13 cellular contexts compared by ENCODE assay signal in the genomic region with DNA sequence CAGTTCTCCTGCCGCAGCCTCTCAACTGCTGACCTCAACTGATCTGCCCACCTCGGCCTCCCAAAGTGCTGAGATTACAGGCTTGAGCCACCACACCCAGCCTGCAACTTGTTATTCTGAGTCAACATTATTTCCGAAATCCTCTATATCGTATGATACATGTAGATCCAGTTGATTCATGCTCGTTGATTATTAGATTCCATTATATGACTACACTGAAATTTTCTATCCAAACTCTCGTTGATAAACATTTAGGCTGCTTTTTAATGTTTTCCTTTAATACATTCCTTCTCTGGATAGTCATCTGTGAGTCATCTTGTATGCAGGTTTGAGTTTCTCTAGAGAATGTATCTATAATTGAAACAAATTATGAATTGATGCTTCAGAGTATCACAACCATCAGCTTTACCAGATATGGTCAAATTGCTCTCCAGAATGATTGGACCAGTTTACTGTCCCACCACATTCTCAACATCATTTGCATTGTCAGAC. TPM values are rescaled to one million over a fixed set of nuclear protein-coding genes. Genes with fewer than 3 reads are reported as not detected.
DNase-seq lines count a peak whose midpoint lies in the region; ATAC-seq, FAIRE-seq and TF ChIP-seq lines count a peak whose summit lies in the region.
"Had no signal": no experiment of that assay in that cellular context is flagged by ENCODE, and none has a peak within 500 bp of the region (broad histone marks: within the 10 kb centered on the region; RNA-seq: fewer than 3 reads in every experiment).

No MANE protein-coding gene starts in this region.

- H3K27me3 ChIP-seq in CD8-positive, alpha-beta memory T cell (ENCODE audit: insufficient read depth, low read length, poor library complexity, severe bottlenecking): no peaks in the 10 kb centered on the region
- H3K27me3 ChIP-seq in Panc1 (ENCODE audit: control insufficient read depth, insufficient read depth, low read length): no peaks in the 10 kb centered on the region
- H3K27me3 ChIP-seq in dorsolateral prefrontal cortex: no peaks in the 10 kb centered on the region
- H3K27me3 ChIP-seq: sigmoid colon had no signal

- H3K4me3 ChIP-seq in CD8-positive, alpha-beta memory T cell (ENCODE audit: low read length): no peak overlapping the region
- H3K4me3 ChIP-seq in Panc1 (ENCODE audit: low read depth in 2 of 2, low read length in 2 of 2) (peak overlapping the region; percentile 4 to 13; a peak in 1 of 4 replicates), dorsolateral prefrontal cortex (no peak overlapping the region)
- H3K4me3 ChIP-seq: lower lobe of right lung, sigmoid colon had no signal

- no peaks in the 10 kb centered on the region for H3K9me3 ChIP-seq in CD8-positive, alpha-beta memory T cell (ENCODE audit: low read length)
- H3K9me3 ChIP-seq in Panc1 (ENCODE audit: control insufficient read depth, insufficient read depth, low read depth, low read length): no peaks in the 10 kb centered on the region
- H3K9me3 ChIP-seq: lower lobe of right lung, sigmoid colon had no signal

- H3K27me3 Mint-ChIP-seq in CD8-positive, alpha-beta memory T cell: no peaks in the 10 kb centered on the region
- H3K27me3 Mint-ChIP-seq in neural crest cell (ENCODE audit: low read depth): no peaks in the 10 kb centered on the region
- H3K27me3 Mint-ChIP-seq: activated naive CD8-positive, alpha-beta T cell treated with anti-CD3 and anti-CD28 coated beads, Interleukin-2, amount 50 U/mL, for 24 hours had no signal

- BruUV-seq in Panc1 (replicated peaks; lab: Mats Ljungman, UMichigan): no TSS peak

- H3K27ac ChIP-seq in CD8-positive, alpha-beta memory T cell (ENCODE audit: low read depth, low read length): no peak overlapping the region
- H3K27ac ChIP-seq in Panc1 (ENCODE audit: low read length): peak overlapping the region; percentile 40
- H3K27ac ChIP-seq in dorsolateral prefrontal cortex: no peak overlapping the region
- H3K27ac ChIP-seq: lower lobe of right lung had no signal

- in situ Hi-C loops in Panc1 (cut with HindIII; ENCODE audit: low pct_unique_long_range_greater_than_20kb, low sequenced_read_pairs): no loop called here

- no peak for DNase-seq in CD8-positive, alpha-beta memory T cell
- peak; percentile 69 for DNase-seq in Panc1 (ENCODE audit: low read depth, low spot score)
- DNase-seq in dermis blood vessel endothelial cell: peak; percentile 73
- DNase-seq in neural crest cell (ENCODE audit: low read depth, low spot score): no peak
- DNase-seq in dorsolateral prefrontal cortex: no peak
- no peak for DNase-seq in GM19239 (ENCODE audit: insufficient read length, low spot score)
- no peak for DNase-seq in left ventricle myocardium superior
- DNase-seq: activated CD4-positive, alpha-beta T cell treated with anti-CD3 and anti-CD28 coated beads, Interleukin-2, amount 50 U/mL, for 4 hours; activated naive CD8-positive, alpha-beta T cell treated with anti-CD3 and anti-CD28 coated beads, Interleukin-2, amount 50 U/mL, for 24 hours; DMS153; lower lobe of right lung; sigmoid colon had no signal

- ATAC-seq in Panc1 (peak; percentile 40; the same call in 1 of the 2 replicates), GM19397 (IDR thresholded peaks at IDR 0.05; ENCODE audit: unreplicated experiment) (no peak), left ventricle myocardium superior (no peak)
- ATAC-seq: activated naive CD8-positive, alpha-beta T cell treated with anti-CD3 and anti-CD28 coated beads, Interleukin-2, amount 50 U/mL, for 24 hours; lower lobe of right lung had no signal

- peaks cover 9 to 53% (median 20%) of the 10 kb centered on the region in 3 donors for H3K36me3 Mint-ChIP-seq in CD8-positive, alpha-beta memory T cell
- peaks cover 24% of the 10 kb centered on the region for H3K36me3 Mint-ChIP-seq in neural crest cell (ENCODE audit: low read depth)

- POLR2A ChIA-PET in CD8-positive, alpha-beta memory T cell (lab: Charles Lee): no interaction called here
- POLR2A ChIA-PET in Panc1 (lab: Charles Lee): interaction anchor here (0.6 kb wide), 1 partner anchor 16 kb away, joined by 3 read pairs; no protein-coding TSS in a partner anchor

- CTCF ChIA-PET in CD8-positive, alpha-beta memory T cell (lab: Charles Lee): no interaction called here
- CTCF ChIA-PET in Panc1 (lab: Charles Lee): interaction anchor here (0.6 kb wide), 2 partner anchors 40 to 49 kb away, joined by 3 to 5 read pairs; no protein-coding TSS in a partner anchor

- peaks cover 65 to 82% (median 81%) of the 10 kb centered on the region in 3 donors for H3K4me1 Mint-ChIP-seq in CD8-positive, alpha-beta memory T cell
- H3K4me1 Mint-ChIP-seq in neural crest cell: peaks cover 29% of the 10 kb centered on the region

- FAIRE-seq in GM19239 (lab: Jason Lieb, UNC): no peak

- H3K4me1 ChIP-seq in CD8-positive, alpha-beta memory T cell (ENCODE audit: insufficient read depth, low read length): peaks cover 17% of the 10 kb centered on the region
- H3K4me1 ChIP-seq in Panc1 (ENCODE audit: control insufficient read depth, insufficient read depth, low read length): peaks cover 28% of the 10 kb centered on the region

- intact Hi-C loops in Panc1 (cut with micrococcal nuclease; ENCODE audit: unreplicated experiment): no loop called here
- intact Hi-C loops in dorsolateral prefrontal cortex (cut with DNase I): loop anchor here (10.0 kb wide), 2 partner anchors 74 to 96 kb away; a partner anchor contains a TSS
- intact Hi-C loops in left ventricle myocardium superior (cut with micrococcal nuclease): no loop called here

- peak overlapping the region in 6 of 7 donors; percentile 20 to 45 (median 29) for H3K4me3 Mint-ChIP-seq in CD8-positive, alpha-beta memory T cell
- peak overlapping the region; percentile 55 for H3K4me3 Mint-ChIP-seq in neural crest cell
- H3K4me3 Mint-ChIP-seq: activated naive CD8-positive, alpha-beta T cell treated with anti-CD3 and anti-CD28 coated beads, Interleukin-2, amount 50 U/mL, for 24 hours had no signal

- TF ChIP-seq CTCF in Panc1 (IDR thresholded peaks at IDR 0.05) (no peak), neural crest cell (conservative IDR thresholded peaks at IDR 0.05) (no peak), dorsolateral prefrontal cortex (IDR thresholded peaks at IDR 0.05 in 54 of 56, conservative IDR thresholded peaks at IDR 0.05 in 2 of 56; ENCODE audit: low read depth in 1 of 56, partially characterized antibody in 56 of 56) (no peak)

- no peaks in the 10 kb centered on the region for H3K9me3 Mint-ChIP-seq in CD8-positive, alpha-beta memory T cell
- peaks cover 3% of the 10 kb centered on the region for H3K9me3 Mint-ChIP-seq in neural crest cell
- H3K9me3 Mint-ChIP-seq: activated naive CD8-positive, alpha-beta T cell treated with anti-CD3 and anti-CD28 coated beads, Interleukin-2, amount 50 U/mL, for 24 hours had no signal

- peak overlapping the region in 1 of 8 donors; percentile 17 for H3K27ac Mint-ChIP-seq in CD8-positive, alpha-beta memory T cell
- H3K27ac Mint-ChIP-seq in neural crest cell (ENCODE audit: unreplicated experiment): no peak overlapping the region
- H3K27ac Mint-ChIP-seq: activated naive CD8-positive, alpha-beta T cell treated with anti-CD3 and anti-CD28 coated beads, Interleukin-2, amount 50 U/mL, for 24 hours had no signal

- peaks cover 5% of the 10 kb centered on the region for H3K36me3 ChIP-seq in CD8-positive, alpha-beta memory T cell (ENCODE audit: insufficient read depth, low read length)
- peaks cover 9% of the 10 kb centered on the region for H3K36me3 ChIP-seq in Panc1 (ENCODE audit: control insufficient read depth, insufficient read depth, low read length)

RNA-seq across cellular contexts. Expression of a gene that starts 4.1 kb away (rescaled TPM):
- total RNA-seq in CD8-positive, alpha-beta memory T cell: 10 to 100 TPM; 40.8 to 44.8 TPM
- polyA plus RNA-seq in CD8-positive, alpha-beta memory T cell: 23.8 TPM
- total RNA-seq in Panc1 (2021; ENCODE audit: unreplicated experiment) (44.4 TPM), dermis blood vessel endothelial cell (35.9 and 62.5 TPM in 2 replicates), neural crest cell (29.4 and 32.4 TPM in 2 replicates), dorsolateral prefrontal cortex (10 to 100 TPM; 11.8 to 43.6 (median 24.9) TPM), left ventricle myocardium superior (12.9 TPM)
- polyA plus RNA-seq in Panc1 (2012; ENCODE audit: insufficient read length): 42.8 TPM

RNA-seq across cellular contexts. Expression of a gene that starts 49.4 kb away (rescaled TPM):
- 10 to 100 TPM; 49.6 to 51.2 TPM for total RNA-seq in CD8-positive, alpha-beta memory T cell
- 8.5 TPM for polyA plus RNA-seq in CD8-positive, alpha-beta memory T cell
- 35.6 TPM for total RNA-seq in Panc1 (2021; ENCODE audit: unreplicated experiment)
- polyA plus RNA-seq in Panc1 (2012; ENCODE audit: insufficient read length): 22.7 TPM
- 3.1 and 10.7 TPM in 2 replicates for total RNA-seq in dermis blood vessel endothelial cell
- total RNA-seq in neural crest cell: 56.1 and 59.8 TPM in 2 replicates
- total RNA-seq in dorsolateral prefrontal cortex: 1 to 10 TPM in 112 of 120 experiments, under 1 TPM in 7, not detected in 1; 0.35 to 5.2 (median 2.2) TPM
- total RNA-seq in left ventricle myocardium superior: 3.5 TPM

Comparison
In these comparisons a context has a peak if more than half of its experiments do, and no peak if none do; other contexts are left out.
1. DNase-seq: peak in Panc1 (single experiment) and dermis blood vessel endothelial cell (single experiment); none in CD8-positive, alpha-beta memory T cell (0 of 5), neural crest cell (single experiment), dorsolateral prefrontal cortex (0 of 10), GM19239 (single experiment) and left ventricle myocardium superior (single experiment).
2. H3K4me3 ChIP-seq: peak in Panc1 (2 of 2); none in CD8-positive, alpha-beta memory T cell (single experiment) and dorsolateral prefrontal cortex (0 of 59).
3. intact Hi-C loops: an anchor here in dorsolateral prefrontal cortex (10.0 kb wide); none called in Panc1 and left ventricle myocardium superior.